Comparison of ENCODE assay signal across 30 cellular contexts in the genomic region with DNA sequence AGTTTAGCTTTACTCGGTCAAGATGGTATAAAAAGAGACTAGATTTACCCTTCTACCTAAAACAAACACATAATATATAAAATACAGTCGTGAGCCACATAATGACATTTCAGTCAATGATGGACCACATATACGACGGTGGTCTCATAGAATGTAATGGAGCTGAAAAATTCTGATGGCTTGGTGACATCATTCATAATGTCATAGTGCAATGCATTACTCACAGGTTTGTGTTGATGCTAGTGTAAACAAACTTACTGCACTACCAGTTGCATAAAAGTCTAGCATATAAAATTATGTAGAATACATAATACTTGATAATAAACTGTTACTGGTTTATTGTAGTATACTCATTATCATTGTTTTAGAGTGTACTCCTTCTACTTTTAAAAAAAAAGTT.
"Had no signal": no experiment of that assay in that cellular context is flagged by ENCODE, and none has a peak within 500 bp of the region (broad histone marks: within the 10 kb centered on the region; RNA-seq: fewer than 3 reads in every experiment).

No MANE protein-coding gene starts in this region.

- H3K4me1 Mint-ChIP-seq: activated B cell treated with CpG ODN at 0.5 μM for 24 hours; activated naive CD4-positive, alpha-beta T cell treated with anti-CD3 and anti-CD28 coated beads, Interleukin-2, amount 10 ng/mL, durations not matched to agents 7 days and 5 days; activated naive CD8-positive, alpha-beta T cell treated with anti-CD3 and anti-CD28 coated beads, Interleukin-2, amount 10 ng/mL, durations not matched to agents 7 days and 5 days; brain; central memory CD8-positive, alpha-beta T cell; endodermal cell; T-helper 17 cell had no signal

- H3K27me3 ChIP-seq: ascending aorta, breast epithelium, dorsolateral prefrontal cortex had no signal

- FAIRE-seq: frontal cortex had no signal

- H3K27ac Mint-ChIP-seq: activated B cell treated with CpG ODN at 0.5 μM for 24 hours; activated CD8-positive, alpha-beta T cell treated with anti-CD3 and anti-CD28 coated beads for 36 hours; activated naive CD4-positive, alpha-beta T cell treated with anti-CD3 and anti-CD28 coated beads, Interleukin-2, amount 10 ng/mL, durations not matched to agents 7 days and 5 days; activated naive CD4-positive, alpha-beta T cell treated with anti-CD3 and anti-CD28 coated beads, Interleukin-2, amount 50 U/mL, for 72 hours; activated naive CD8-positive, alpha-beta T cell treated with anti-CD3 and anti-CD28 coated beads, Interleukin-2, amount 10 ng/mL, durations not matched to agents 7 days and 5 days; activated T-helper 2 cell treated with anti-CD3 and anti-CD28 coated beads, Interferon-gamma antibody, Interleukin-2, Interleukin-4, amounts not matched to agents 10 μg/mL and 5 μg/mL and 100 μg/mL, durations not matched to agents 14 hours and 24 hours and 36 hours; brain; dendritic cell treated with granulocyte-macrophage colony-stimulating factor and Interleukin-4, amounts not matched to agents 40 ng/mL and 50 ng/mL, for 4 days; endodermal cell; T-helper 17 cell; T-helper 2 cell treated with Interferon-gamma antibody and Interleukin-4, amounts not matched to agents 5 μg/mL and 100 μg/mL, for 36 hours had no signal

- H3K27ac ChIP-seq: ascending aorta, breast epithelium, coronary artery, dorsolateral prefrontal cortex, WERI-Rb-1 had no signal

- H3K4me3 ChIP-seq: ascending aorta, breast epithelium, coronary artery, dorsolateral prefrontal cortex had no signal

- DNase-seq: activated B cell treated with CpG ODN at 0.5 μM for 24 hours; activated CD4-positive, alpha-beta T cell treated with anti-CD3 and anti-CD28 coated beads for 48 hours; activated CD4-positive, alpha-beta T cell treated with anti-CD3 and anti-CD28 coated beads, Interleukin-2, amount 50 U/mL, for 1 hour; activated CD4-positive, alpha-beta T cell treated with anti-CD3 and anti-CD28 coated beads, Interleukin-2, amount 50 U/mL, for 48 hours; activated CD8-positive, alpha-beta memory T cell treated with anti-CD3 and anti-CD28 coated beads for 24 hours; activated CD8-positive, alpha-beta T cell treated with anti-CD3 and anti-CD28 coated beads for 36 hours; activated effector memory CD4-positive, alpha-beta T cell treated with anti-CD3 and anti-CD28 coated beads, Interleukin-2, amount 50 U/mL, for 16 hours; activated naive CD4-positive, alpha-beta T cell treated with anti-CD3 and anti-CD28 coated beads, Interleukin-2, amount 10 ng/mL, durations not matched to agents 7 days and 5 days; activated naive CD8-positive, alpha-beta T cell treated with anti-CD3 and anti-CD28 coated beads, Interleukin-2, amount 10 ng/mL, durations not matched to agents 7 days and 5 days; activated T-cell treated with anti-CD3 and anti-CD28 coated beads, Interleukin-2, amount 50 U/mL, for 4 hours; dorsolateral prefrontal cortex; effector memory CD4-positive, alpha-beta T cell; endodermal cell; foreskin fibroblast; head of caudate nucleus; T-helper 17 cell; T1000; WERI-Rb-1 had no signal

- H3K4me1 ChIP-seq: ascending aorta, breast epithelium had no signal

- H3K4me3 Mint-ChIP-seq: activated B cell treated with CpG ODN at 0.5 μM for 24 hours; activated CD8-positive, alpha-beta T cell treated with anti-CD3 and anti-CD28 coated beads for 36 hours; activated naive CD4-positive, alpha-beta T cell treated with anti-CD3 and anti-CD28 coated beads, Interleukin-2, amount 10 ng/mL, durations not matched to agents 7 days and 5 days; activated naive CD8-positive, alpha-beta T cell treated with anti-CD3 and anti-CD28 coated beads, Interleukin-2, amount 10 ng/mL, durations not matched to agents 7 days and 5 days; activated T-cell treated with anti-CD3 and anti-CD28 coated beads, Interleukin-2, amount 50 U/mL, for 4 hours; brain; central memory CD8-positive, alpha-beta T cell; dendritic cell treated with granulocyte-macrophage colony-stimulating factor and Interleukin-4, amounts not matched to agents 40 ng/mL and 50 ng/mL, for 4 days; endodermal cell; T-helper 17 cell; T-helper 2 cell treated with Interferon-gamma antibody and Interleukin-4, amounts not matched to agents 5 μg/mL and 100 μg/mL, for 36 hours had no signal

- ATAC-seq: activated CD4-positive, CD25-positive, alpha-beta regulatory T cell treated with anti-CD3 and anti-CD28 coated beads, Interleukin-2, amount 50 U/mL, for 24 hours; activated CD8-positive, alpha-beta T cell treated with anti-CD3 and anti-CD28 coated beads for 36 hours; activated naive CD4-positive, alpha-beta T cell treated with anti-CD3 and anti-CD28 coated beads, Interleukin-2, amount 50 U/mL, for 72 hours; activated T-cell treated with anti-CD3 and anti-CD28 coated beads, Interleukin-2, amount 50 U/mL, for 4 hours; esophagus mucosa; T-helper 17 cell had no signal

- H3K36me3 Mint-ChIP-seq: activated naive CD4-positive, alpha-beta T cell treated with anti-CD3 and anti-CD28 coated beads, Interleukin-2, amount 10 ng/mL, durations not matched to agents 7 days and 5 days; activated naive CD8-positive, alpha-beta T cell treated with anti-CD3 and anti-CD28 coated beads, Interleukin-2, amount 10 ng/mL, durations not matched to agents 7 days and 5 days; brain had no signal

- H3K27me3 Mint-ChIP-seq: activated B cell treated with CpG ODN at 0.5 μM for 24 hours; activated CD8-positive, alpha-beta T cell treated with anti-CD3 and anti-CD28 coated beads for 36 hours; activated naive CD4-positive, alpha-beta T cell treated with anti-CD3 and anti-CD28 coated beads, Interleukin-2, amount 10 ng/mL, durations not matched to agents 7 days and 5 days; activated naive CD8-positive, alpha-beta T cell treated with anti-CD3 and anti-CD28 coated beads, Interleukin-2, amount 10 ng/mL, durations not matched to agents 7 days and 5 days; brain; central memory CD8-positive, alpha-beta T cell; dendritic cell treated with granulocyte-macrophage colony-stimulating factor and Interleukin-4, amounts not matched to agents 40 ng/mL and 50 ng/mL, for 4 days; T-helper 17 cell had no signal

- H3K36me3 ChIP-seq: ascending aorta, breast epithelium, WERI-Rb-1 had no signal
